Comparison of ENCODE assay signal across 17 cellular contexts in the genomic region with DNA sequence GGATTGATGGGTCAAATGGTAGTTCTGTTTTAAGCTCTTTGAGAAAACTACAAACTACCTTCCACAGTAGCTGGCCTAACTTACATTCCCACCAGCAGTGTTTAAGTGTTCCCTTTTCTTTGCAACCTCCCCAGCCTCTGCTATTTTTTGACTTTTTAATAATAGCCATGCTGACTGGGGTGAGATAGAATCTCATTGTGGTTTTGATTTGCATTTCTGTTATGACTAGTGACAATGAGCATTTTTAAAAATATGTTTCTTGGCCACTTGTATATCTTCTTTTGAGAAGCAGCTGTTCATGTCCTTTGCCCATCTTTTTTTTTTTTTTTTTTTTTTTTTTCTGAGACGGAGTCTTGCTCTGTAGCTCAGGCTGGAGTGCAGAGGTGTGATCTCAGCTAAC.
A peak's percentile ranks its signal among the peaks of the same experiment; 100 is the strongest.
DNase-seq lines count a peak whose midpoint lies in the region; ATAC-seq and TF ChIP-seq lines count a peak whose summit lies in the region.
"Had no signal": no experiment of that assay in that cellular context is flagged by ENCODE, and none has a peak within 500 bp of the region (broad histone marks: within the 10 kb centered on the region; RNA-seq: fewer than 3 reads in every experiment).

No MANE protein-coding gene starts in this region.

- H3K4me3 ChIP-seq in GM12865 (ENCODE audit: low read depth, low read length) (no peak overlapping the region), heart left ventricle (no peak overlapping the region)
- H3K4me3 ChIP-seq: vagina had no signal

- no peaks in the 10 kb centered on the region for H3K36me3 ChIP-seq in heart left ventricle
- H3K36me3 ChIP-seq: vagina had no signal

- no peaks in the 10 kb centered on the region for H3K9me3 ChIP-seq in heart left ventricle
- H3K9me3 ChIP-seq: vagina had no signal

- no peak overlapping the region for H3K27ac ChIP-seq in heart left ventricle
- H3K27ac ChIP-seq: parathyroid adenoma, vagina had no signal

- 82 to 86% (median 83%) methylated on average over 1 of the region's 1 CpG for WGBS in heart left ventricle, 4 donors

- ATAC-seq in GM21390 (IDR thresholded peaks at IDR 0.05; ENCODE audit: unreplicated experiment) (peak; percentile 89), HG03066 (IDR thresholded peaks at IDR 0.05; ENCODE audit: low read depth, unreplicated experiment) (peak; percentile 69), heart left ventricle (no peak)
- ATAC-seq: activated CD8-positive, alpha-beta T cell treated with anti-CD3 and anti-CD28 coated beads, Interleukin-2, amount 10 ng/mL, durations not matched to agents 7 days and 5 days; esophagus mucosa; HCT116; left lobe of liver; T-cell had no signal

- peaks cover 0 to 7% (median 3%) of the 10 kb centered on the region in 12 donors for H3K4me1 ChIP-seq in heart left ventricle
- H3K4me1 ChIP-seq: parathyroid adenoma had no signal

- intact Hi-C loops in cardiac septum (cut with DNase I) (loop anchor here (10.0 kb wide), 1 partner anchor 185 kb away; no protein-coding TSS in a partner anchor), heart left ventricle (cut with DNase I) (loop anchor here in 1 of 10 donors (10.0 kb wide), 1 partner anchor 295 kb away; no protein-coding TSS in a partner anchor)

- peak; percentile 29 for DNase-seq in GM12865 (ENCODE audit: low read depth)
- peak; percentile 35 for DNase-seq in amniotic epithelial cell (ENCODE audit: low read depth)
- no peak for DNase-seq in cardiac septum (ENCODE audit: low spot score)
- DNase-seq in heart left ventricle: no peak
- no peak for DNase-seq in kidney glomerular epithelial cell (lab: John Stamatoyannopoulos, UW)
- no peak for DNase-seq in activated T-cell treated with anti-CD3 and anti-CD28 coated beads, Interleukin-2, amount 50 U/mL, for 1 hour
- DNase-seq: activated CD8-positive, alpha-beta T cell treated with anti-CD3 and anti-CD28 coated beads, Interleukin-2, amount 10 ng/mL, durations not matched to agents 7 days and 5 days; anterior cingulate cortex; NCI-H69; T-cell had no signal

- TF ChIP-seq POLR2A in heart left ventricle (IDR thresholded peaks at IDR 0.05): no peak

- no peak for TF ChIP-seq CTCF in GM12865 (IDR thresholded peaks at IDR 0.05; ENCODE audit: insufficient read depth, low read depth, low read length, missing control alignments)
- no peak for TF ChIP-seq CTCF in heart left ventricle (IDR thresholded peaks at IDR 0.05)

- H3K27me3 ChIP-seq in heart left ventricle: no peaks in the 10 kb centered on the region
- H3K27me3 ChIP-seq: vagina had no signal

Comparison
In these comparisons a context has a peak if more than half of its experiments do, and no peak if none do; other contexts are left out.
1. DNase-seq: peak in GM12865 (single experiment) and amniotic epithelial cell (single experiment); none in cardiac septum (single experiment), heart left ventricle (0 of 5), kidney glomerular epithelial cell (single experiment) and activated T-cell treated with anti-CD3 and anti-CD28 coated beads, Interleukin-2, amount 50 U/mL, for 1 hour (single experiment).
2. ATAC-seq: peak in GM21390 (single experiment) and HG03066 (single experiment); none in heart left ventricle (0 of 4).